In the genomic region with DNA sequence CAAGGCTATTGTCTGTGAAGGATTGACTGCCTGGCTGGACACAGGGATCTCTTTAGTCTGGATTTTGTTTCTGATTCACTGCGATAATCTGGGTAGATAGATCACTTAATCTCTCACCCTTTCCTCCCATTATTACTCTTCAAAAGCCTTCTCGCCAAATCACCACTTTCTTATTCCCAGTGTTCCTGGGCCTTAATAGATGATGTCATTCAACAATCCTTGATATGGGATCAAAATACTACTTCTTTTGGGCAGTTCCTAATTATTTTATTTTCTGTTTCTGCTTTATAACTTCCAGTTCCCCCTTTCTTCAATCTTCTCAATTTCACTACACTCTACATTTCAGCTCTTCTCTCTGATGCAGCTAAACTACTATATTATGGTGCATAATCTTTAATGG, we compare ENCODE assay signal across 25 cellular contexts. TPM values are rescaled to one million over a fixed set of nuclear protein-coding genes. Genes with fewer than 3 reads are reported as not detected.
A peak's percentile ranks its signal among the peaks of the same experiment; 100 is the strongest.
DNase-seq lines count a peak whose midpoint lies in the region; ATAC-seq, FAIRE-seq and TF ChIP-seq lines count a peak whose summit lies in the region.
"Had no signal": no experiment of that assay in that cellular context is flagged by ENCODE, and none has a peak within 500 bp of the region (broad histone marks: within the 10 kb centered on the region; RNA-seq: fewer than 3 reads in every experiment).

No MANE protein-coding gene starts in this region.

- H3K27me3 Mint-ChIP-seq in GM23338 (ENCODE audit: insufficient read depth, low read depth, poor library complexity) (no peaks in the 10 kb centered on the region), endothelial cell (ENCODE audit: unreplicated experiment) (peaks cover 6% of the 10 kb centered on the region)

- no peaks in the 10 kb centered on the region for H3K79me2 ChIP-seq in GM23338 (replicated peaks; ENCODE audit: insufficient read depth)

- H3K9me3 ChIP-seq in HEK293 (ENCODE audit: control insufficient read depth, insufficient read depth, low read depth, low read length) = no peaks in the 10 kb centered on the region
- H3K9me3 ChIP-seq in spleen = no peaks in the 10 kb centered on the region
- H3K9me3 ChIP-seq: Caco-2 had no signal

- H3K4me3 ChIP-seq in GM23338 = no peak overlapping the region
- no peak overlapping the region for H3K4me3 ChIP-seq in HEK293 (ENCODE audit: low read depth, low read length)
- no peak overlapping the region for H3K4me3 ChIP-seq in spleen
- H3K4me3 ChIP-seq: BLaER1 treated with 17β-estradiol and CSF1 and Interleukin-3, amounts not matched to agents 10 nM and 100 nM had no signal

- TF ChIP-seq POLR2A in spleen (IDR thresholded peaks at IDR 0.05) (no peak), H54 (IDR thresholded peaks at IDR 0.05; ENCODE audit: low read depth, low read length) (no peak)

- no peaks in the 10 kb centered on the region for H4K20me1 ChIP-seq in GM23338 (replicated peaks; ENCODE audit: insufficient read depth)
- H4K20me1 ChIP-seq: BLaER1 treated with 17β-estradiol and CSF1 and Interleukin-3, amounts not matched to agents 10 nM and 100 nM had no signal

- H3K4me1 ChIP-seq in GM23338 (ENCODE audit: insufficient read depth) (no peaks in the 10 kb centered on the region), HEK293 (ENCODE audit: control insufficient read depth, insufficient read depth, low read length) (no peaks in the 10 kb centered on the region), spleen (peaks cover 0 to 25% (median 14%) of the 10 kb centered on the region in 6 donors)

- no peaks in the 10 kb centered on the region for H3K9me2 ChIP-seq in GM23338 (ENCODE audit: insufficient read depth)

- no peak overlapping the region for H3K4me2 ChIP-seq in GM23338

- H2AFZ ChIP-seq in GM23338 = 0 out of 2 replicates have a peak overlapping the region, but pooled peaks have one; percentile 43

- H3K36me3 Mint-ChIP-seq in GM23338 (ENCODE audit: low read depth) (no peaks in the 10 kb centered on the region), endothelial cell (ENCODE audit: low read depth, unreplicated experiment) (no peaks in the 10 kb centered on the region)
- H3K36me3 Mint-ChIP-seq: CD8-positive, alpha-beta T cell had no signal

- H3K4me3 Mint-ChIP-seq in GM23338 (no peak overlapping the region), endothelial cell (ENCODE audit: unreplicated experiment) (no peak overlapping the region)
- H3K4me3 Mint-ChIP-seq: B cell; CD4-positive, alpha-beta T cell; CD8-positive, alpha-beta T cell had no signal

- CTCF ChIA-PET in HEK293 (lab: Yijun Ruan, JAX) = interaction anchor here (0.7 kb wide), 1 partner anchor 46 kb away, joined by 3 read pairs; no protein-coding TSS in a partner anchor

- H3K27me3 ChIP-seq in GM23338 (ENCODE audit: insufficient read depth) (peaks cover 6% of the 10 kb centered on the region; the same call in 1 of the 2 replicates), spleen (replicated peaks in 1 of 7) (no peaks in the 10 kb centered on the region)
- H3K27me3 ChIP-seq: BLaER1 treated with 17β-estradiol and CSF1 and Interleukin-3, amounts not matched to agents 10 nM and 100 nM had no signal

- H3K27ac ChIP-seq in GM23338 (ENCODE audit: low read depth) = no peak overlapping the region
- no peak overlapping the region for H3K27ac ChIP-seq in HEK293 (ENCODE audit: extremely low read depth, low read depth, low read length)
- peak overlapping the region in 5 of 8 donors; percentile 36 to 60 (median 55) for H3K27ac ChIP-seq in spleen
- H3K27ac ChIP-seq: BLaER1 treated with 17β-estradiol and CSF1 and Interleukin-3, amounts not matched to agents 10 nM and 100 nM; C4-2B had no signal

- H3K9me3 Mint-ChIP-seq in GM23338 = no peaks in the 10 kb centered on the region
- no peaks in the 10 kb centered on the region for H3K9me3 Mint-ChIP-seq in endothelial cell (ENCODE audit: unreplicated experiment)
- H3K9me3 Mint-ChIP-seq: CD4-positive, alpha-beta T cell; CD8-positive, alpha-beta T cell had no signal

- no peak for FAIRE-seq in H54 (lab: Jason Lieb, UNC)
- FAIRE-seq: A204.1, D721Med, G401.6, GM12891, GM19239 had no signal

- DNase-seq in GM23338 (ENCODE audit: low spot score) (no peak), endothelial cell (ENCODE audit: low spot score) (no peak), spleen (no peak), H54 (ENCODE audit: insufficient read length, low spot score) (no peak), ACHN (no peak), NCI-H187 treated with DMSO at 0.1 percent for 48 hours (lab: John Stamatoyannopoulos, UW) (no peak)
- DNase-seq: 8988T; AML-193; Calu3; CD4-positive, alpha-beta T cell; CD8-positive, alpha-beta T cell; DMS79 treated with DMSO at 0.1 percent for 48 hours; GF-D8 had no signal

- H3K27ac Mint-ChIP-seq in GM23338 = no peak overlapping the region
- peak overlapping the region; percentile 38 for H3K27ac Mint-ChIP-seq in endothelial cell (ENCODE audit: unreplicated experiment)
- H3K27ac Mint-ChIP-seq: B cell; CD4-positive, alpha-beta T cell; CD8-positive, alpha-beta T cell had no signal

- H3K4me1 Mint-ChIP-seq in GM23338 = no peaks in the 10 kb centered on the region
- peaks cover 38% of the 10 kb centered on the region for H3K4me1 Mint-ChIP-seq in endothelial cell (ENCODE audit: unreplicated experiment)
- H3K4me1 Mint-ChIP-seq: B cell had no signal

- H3F3A ChIP-seq in GM23338 (replicated peaks; ENCODE audit: low read depth) = no peaks in the 10 kb centered on the region

- POLR2A ChIA-PET in HEK293 (lab: Yijun Ruan, JAX) = no interaction called here

- H3K36me3 ChIP-seq in GM23338 (ENCODE audit: insufficient read depth) (no peaks in the 10 kb centered on the region), HEK293 (ENCODE audit: control insufficient read depth in 2 of 2, insufficient read depth in 1 of 2, low read length in 2 of 2) (no peaks in the 10 kb centered on the region), spleen (no peaks in the 10 kb centered on the region)
- H3K36me3 ChIP-seq: BLaER1 treated with 17β-estradiol and CSF1 and Interleukin-3, amounts not matched to agents 10 nM and 100 nM had no signal

- intact Hi-C loops in spleen (cut with DNase I; ENCODE audit: low total_unique reads) = no loop called here

- in situ Hi-C loops in ACHN (cut with HindIII; ENCODE audit: low pct_ligation_motif_present, low pct_unique_long_range_greater_than_20kb, low sequenced_read_pairs) = no loop called here

- no peak for ATAC-seq in GM23338
- ATAC-seq: CD8-positive, alpha-beta T cell had no signal

- 64 to 85% (median 73%) methylated on average over 2 of the region's 2 CpGs for WGBS in spleen, 5 donors

- no peak for TF ChIP-seq CTCF in GM23338 (conservative IDR thresholded peaks at IDR 0.05; ENCODE audit: low read depth in 2 of 2)
- TF ChIP-seq CTCF in HEK293 (tag by site-specific recombination; IDR thresholded peaks at IDR 0.05) = no peak
- no peak for TF ChIP-seq CTCF in endothelial cell (IDR thresholded peaks at IDR 0.05; ENCODE audit: unreplicated experiment)
- TF ChIP-seq CTCF in spleen (IDR thresholded peaks at IDR 0.05 in 8 of 11, conservative IDR thresholded peaks at IDR 0.05 in 3 of 11) = no peak

TF ChIP-seq in GM23338, 12 proteins besides CTCF, POLR2A, EP300 and RAD21 (continues in another document):
- no peak for TF ChIP-seq ETS1 (IDR thresholded peaks at IDR 0.05)
- TF ChIP-seq EZH2phosphoT487 (IDR thresholded peaks at IDR 0.05; ENCODE audit: unreplicated experiment) = no peak
- no peak for TF ChIP-seq JUNB (IDR thresholded peaks at IDR 0.05; ENCODE audit: unreplicated experiment)
- no peak for TF ChIP-seq ZNF331 (CRISPR knock-in tag; IDR thresholded peaks at IDR 0.05; ENCODE audit: low read depth)
- TF ChIP-seq CREB1 (CRISPR knock-in tag; IDR thresholded peaks at IDR 0.05; ENCODE audit: low read depth) = no peak
- no peak for TF ChIP-seq POLR2AphosphoS5 (IDR thresholded peaks at IDR 0.05; ENCODE audit: low read depth)

TF ChIP-seq in HEK293, 187 proteins besides CTCF, POLR2A, EP300 and RAD21:
- TF ChIP-seq ZNF221 (tag by site-specific recombination; IDR thresholded peaks at IDR 0.05; ENCODE audit: borderline replicate concordance) (no peak), ZEB2 (tag by site-specific recombination; IDR thresholded peaks at IDR 0.05) (no peak), ZNF202 (tag by site-specific recombination; IDR thresholded peaks at IDR 0.05; ENCODE audit: borderline replicate concordance) (no peak), OSR2 (tag by site-specific recombination; IDR thresholded peaks at IDR 0.05) (no peak), ZBTB7A (tag by site-specific recombination; IDR thresholded peaks at IDR 0.05; ENCODE audit: low read depth) (no peak)
- TF ChIP-seq, protein P1, sequence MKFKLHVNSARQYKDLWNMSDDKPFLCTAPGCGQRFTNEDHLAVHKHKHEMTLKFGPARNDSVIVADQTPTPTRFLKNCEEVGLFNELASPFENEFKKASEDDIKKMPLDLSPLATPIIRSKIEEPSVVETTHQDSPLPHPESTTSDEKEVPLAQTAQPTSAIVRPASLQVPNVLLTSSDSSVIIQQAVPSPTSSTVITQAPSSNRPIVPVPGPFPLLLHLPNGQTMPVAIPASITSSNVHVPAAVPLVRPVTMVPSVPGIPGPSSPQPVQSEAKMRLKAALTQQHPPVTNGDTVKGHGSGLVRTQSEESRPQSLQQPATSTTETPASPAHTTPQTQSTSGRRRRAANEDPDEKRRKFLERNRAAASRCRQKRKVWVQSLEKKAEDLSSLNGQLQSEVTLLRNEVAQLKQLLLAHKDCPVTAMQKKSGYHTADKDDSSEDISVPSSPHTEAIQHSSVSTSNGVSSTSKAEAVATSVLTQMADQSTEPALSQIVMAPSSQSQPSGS (tag by site-specific recombination; IDR thresholded peaks at IDR 0.05; ENCODE audit: low read depth) = peak; percentile 73

RNA-seq across cellular contexts. Expression of gene CRHBP, which starts 6.8 kb away (rescaled TPM):
- total RNA-seq in GM23338 (2014; rRNA removed; shearing (Covaris generic)) = not detected in 2 replicates
- not detected in 2 replicates for polyA plus RNA-seq in GM23338 (2016; fragmentation: Nextera tagmentation; extraction: Ambion mirVana)
- total RNA-seq in endothelial cell (ENCODE audit: unreplicated experiment) = 108 TPM
- total RNA-seq in spleen = 100 to 1,000 TPM in 3 of 7 donors, 10 to 100 TPM in 4; 21.5 to 147 (median 98.5) TPM
- polyA plus RNA-seq in spleen = 10 to 100 TPM in 2 of 3 donors, 1 to 10 TPM in 1; 8.7 to 45.4 (median 17.2) TPM
- total RNA-seq: A673; Caco-2; Calu3; CD4-positive, alpha-beta T cell; CD8-positive, alpha-beta T cell had no signal
- polyA plus RNA-seq: BJ had no signal

Comparison
In these comparisons a context has a peak if more than half of its experiments do, and no peak if none do; other contexts are left out.
1. H3K27ac ChIP-seq: peak in spleen (5 of 8); none in GM23338 (single experiment) and HEK293 (single experiment).
2. RNA of gene CRHBP, which starts 6.8 kb away (total RNA-seq): 108 TPM in endothelial cell (single experiment) and 21.5 to 147 TPM in spleen; not detected in GM23338; every median in the first group is over 10 times any median in the second.